ENCODE assay signal across 29 cellular contexts in genomic region chr19:30073152-30074000, GRCh38.
DNase-seq lines count a peak whose midpoint lies in the region; ATAC-seq and TF ChIP-seq lines count a peak whose summit lies in the region.
"Had no signal": no experiment of that assay in that cellular context is flagged by ENCODE, and none has a peak within 500 bp of the region (broad histone marks: within the 10 kb centered on the region; RNA-seq: fewer than 3 reads in every experiment).

No MANE protein-coding gene starts in this region.

- H3K27ac ChIP-seq in IMR-90 (ENCODE audit: insufficient read depth, low read length) (no peak overlapping the region), trophoblast cell (ENCODE audit: low read depth, low read length) (no peak overlapping the region)
- H3K27ac ChIP-seq: BLaER1, brain microvascular endothelial cell, PC-9, prostate gland, SJSA1, skin epidermis, vagina had no signal

- peak overlapping the region; percentile 21 for H2AFZ ChIP-seq in IMR-90 (replicated peaks; ENCODE audit: low read length, poor library complexity)
- no peak overlapping the region for H2AFZ ChIP-seq in trophoblast cell (ENCODE audit: insufficient read depth, low read length, poor library complexity)
- H2AFZ ChIP-seq: PC-9 had no signal

- H3K4me2 ChIP-seq in IMR-90 (ENCODE audit: low read depth, low read length) (no peak overlapping the region), trophoblast cell (ENCODE audit: low read length) (no peak overlapping the region)
- H3K4me2 ChIP-seq: BLaER1, PC-9 had no signal

- H2BK15ac ChIP-seq in IMR-90 (ENCODE audit: low read depth, low read length): no peak overlapping the region

- no peak overlapping the region for H2BK5ac ChIP-seq in IMR-90 (ENCODE audit: low read depth, low read length, poor library complexity, severe bottlenecking)
- no peak overlapping the region for H2BK5ac ChIP-seq in trophoblast cell (ENCODE audit: low read depth, low read length, poor library complexity)

- H3K23ac ChIP-seq in IMR-90 (ENCODE audit: low read depth, low read length): no peak overlapping the region
- no peak overlapping the region for H3K23ac ChIP-seq in trophoblast cell (ENCODE audit: low read length)

- H2BK120ac ChIP-seq in IMR-90 (ENCODE audit: low read depth, low read length) (no peak overlapping the region), trophoblast cell (ENCODE audit: insufficient read depth, low read length, poor library complexity) (no peak overlapping the region)

- H3K4me1 ChIP-seq in IMR-90 (ENCODE audit: control insufficient read depth, insufficient read depth, low read length) (no peaks in the 10 kb centered on the region), trophoblast cell (ENCODE audit: control insufficient read depth in 1 of 2, insufficient read depth in 2 of 2, low read length in 2 of 2) (no peaks in the 10 kb centered on the region)
- H3K4me1 ChIP-seq: Caco-2, SJSA1, vagina had no signal

- H3K9me1 ChIP-seq in IMR-90 (ENCODE audit: insufficient read depth, low read length): no peaks in the 10 kb centered on the region

- H4K91ac ChIP-seq in IMR-90 (ENCODE audit: insufficient read depth, low read depth, low read length) (no peak overlapping the region), trophoblast cell (ENCODE audit: low read depth, low read length) (no peak overlapping the region)

- WGBS in IMR-90 (ENCODE audit: extremely low coverage in 2 of 2, insufficient read length in 1 of 2), 2 experiments: 75% methylated on average over 9 of the region's 16 CpGs; no CpG with 5 or more reads in 1 of the 2 experiments
- WGBS in trophoblast cell (ENCODE audit: extremely low coverage, insufficient coverage, insufficient read length): no CpG with 5 or more reads among the region's 16 CpGs

- no peak overlapping the region for H3K14ac ChIP-seq in IMR-90 (replicated peaks; ENCODE audit: low read depth, low read length)
- H3K14ac ChIP-seq in trophoblast cell (ENCODE audit: low read length): no peak overlapping the region

- H3K36me3 ChIP-seq in IMR-90 (ENCODE audit: control insufficient read depth, insufficient read depth, low read length): no peaks in the 10 kb centered on the region
- H3K36me3 ChIP-seq in trophoblast cell (ENCODE audit: control insufficient read depth in 1 of 2, insufficient read depth in 2 of 2, low read length in 2 of 2): no peaks in the 10 kb centered on the region
- H3K36me3 ChIP-seq: BLaER1, brain microvascular endothelial cell, prostate gland, SJSA1, vagina had no signal

- DNase-seq in G401 (ENCODE audit: low spot score) (peak; percentile 7), IMR-90 (no peak), left ventricle myocardium superior (peak; percentile 39), trophoblast cell (no peak), NK-92 (lab: John Stamatoyannopoulos, UW; ENCODE audit: unreplicated experiment) (no peak)
- DNase-seq: activated CD4-positive, alpha-beta T cell treated with anti-CD3 and anti-CD28 coated beads for 4 hours; activated CD8-positive, alpha-beta memory T cell treated with anti-CD3 and anti-CD28 coated beads for 24 hours; activated naive CD4-positive, alpha-beta T cell; activated T-cell treated with anti-CD3 and anti-CD28 coated beads, Interleukin-2, amount 50 U/mL, for 24 hours; brain microvascular endothelial cell; effector CD8-positive, alpha-beta T cell; foreskin melanocyte; hippocampal formation; NCI-H1105 treated with DMSO at 0.1 percent for 48 hours; NCI-H2107; NCI-H510A; NK-92 treated with Interleukin-12 subunit alpha and Interleukin-12 subunit beta, amount 100 ng/mL, for 24 hours; PC-9; stimulated activated CD4-positive, alpha-beta T cell treated with anti-CD3 and anti-CD28 coated beads, Interleukin-1b, Interleukin-23, amount 100 ng/mL, for 48 hours; T-helper 1 cell had no signal

- no peak overlapping the region for H3K18ac ChIP-seq in IMR-90 (ENCODE audit: low read depth, low read length)
- H3K18ac ChIP-seq in trophoblast cell (ENCODE audit: low read length): no peak overlapping the region

- H4K8ac ChIP-seq in IMR-90 (ENCODE audit: low read depth in 2 of 2, low read length in 2 of 2): no peak overlapping the region
- no peak overlapping the region for H4K8ac ChIP-seq in trophoblast cell (ENCODE audit: low read depth, low read length)

- no peak for TF ChIP-seq CTCF in IMR-90 (conservative IDR thresholded peaks at IDR 0.05; ENCODE audit: low read depth, low read length)

- no peaks in the 10 kb centered on the region for H3K79me1 ChIP-seq in IMR-90 (ENCODE audit: low read depth in 1 of 2, low read length in 2 of 2)
- H3K79me1 ChIP-seq in trophoblast cell (ENCODE audit: low read length): no peaks in the 10 kb centered on the region

- no peak overlapping the region for H4K12ac ChIP-seq in trophoblast cell (ENCODE audit: low read depth, low read length)

- no peak overlapping the region for H4K5ac ChIP-seq in IMR-90 (ENCODE audit: low read depth, low read length)

- no peak for ATAC-seq in IMR-90 (ENCODE audit: low read depth)
- peak; percentile 69 for ATAC-seq in left ventricle myocardium superior
- no peak for ATAC-seq in HG03045 (IDR thresholded peaks at IDR 0.05; ENCODE audit: unreplicated experiment)
- no peak for ATAC-seq in GM18861 (IDR thresholded peaks at IDR 0.05; ENCODE audit: unreplicated experiment)
- no peak for ATAC-seq in GM21367 (IDR thresholded peaks at IDR 0.05; ENCODE audit: unreplicated experiment)

- POLR2A ChIA-PET in IMR-90 (lab: Charles Lee; ENCODE audit: unreplicated experiment): no interaction called here

- in situ Hi-C loops in G401 (cut with HindIII; ENCODE audit: low sequenced_read_pairs): no loop called here
- in situ Hi-C loops in IMR-90 (cut with MboI; ENCODE audit: low sequenced_read_pairs): no loop called here

- H2AK9ac ChIP-seq in IMR-90 (replicated peaks; ENCODE audit: low read depth, low read length, poor library complexity): no peak overlapping the region

- H3K9ac ChIP-seq in IMR-90 (ENCODE audit: low read depth, low read length): no peak overlapping the region
- H3K9ac ChIP-seq in trophoblast cell (ENCODE audit: low read length): no peak overlapping the region
- H3K9ac ChIP-seq: BLaER1 had no signal

- no peak for TF ChIP-seq RAD21 in IMR-90 (IDR thresholded peaks at IDR 0.05; ENCODE audit: low read length)

- H2AK5ac ChIP-seq in IMR-90 (ENCODE audit: low read depth, low read length): no peak overlapping the region
- no peak overlapping the region for H2AK5ac ChIP-seq in trophoblast cell (ENCODE audit: low read length)

- no peak overlapping the region for H2BK12ac ChIP-seq in trophoblast cell (ENCODE audit: low read length)

- TF ChIP-seq POLR2A in IMR-90 (IDR thresholded peaks at IDR 0.05; ENCODE audit: low read depth, low read length): no peak

- no peaks in the 10 kb centered on the region; the same call in 1 of the 2 replicates for H4K20me1 ChIP-seq in IMR-90 (ENCODE audit: insufficient read depth, low read length)
- H4K20me1 ChIP-seq: BLaER1 had no signal

- no peak overlapping the region for H3K4ac ChIP-seq in IMR-90 (ENCODE audit: low read depth, low read length)
- no peak overlapping the region for H3K4ac ChIP-seq in trophoblast cell (ENCODE audit: low read depth, low read length)

- H3K79me2 ChIP-seq in trophoblast cell (ENCODE audit: control insufficient read depth, insufficient read depth, low read length, poor library complexity): no peaks in the 10 kb centered on the region

- dilution Hi-C loops in IMR-90 (cut with HindIII; ENCODE audit: low sequenced_read_pairs, unreplicated experiment): no loop called here

- no peak overlapping the region for H3K4me3 ChIP-seq in IMR-90 (ENCODE audit: insufficient read depth, low read depth, low read length)
- H3K4me3 ChIP-seq in trophoblast cell (ENCODE audit: low read depth, low read length): peak overlapping the region; percentile 42
- H3K4me3 ChIP-seq: BLaER1, PC-9, prostate gland, SJSA1, skin epidermis, vagina had no signal

- H3K9me3 ChIP-seq in IMR-90 (ENCODE audit: control insufficient read depth, insufficient read depth, low read length): no peaks in the 10 kb centered on the region
- H3K9me3 ChIP-seq in trophoblast cell (ENCODE audit: insufficient read depth, low read depth, low read length): no peaks in the 10 kb centered on the region
- H3K9me3 ChIP-seq: BLaER1, Caco-2, prostate gland, SJSA1, vagina had no signal

- no peak overlapping the region for H3K56ac ChIP-seq in IMR-90 (ENCODE audit: extremely low read depth, insufficient read depth, low read length)

- CTCF ChIA-PET in IMR-90 (lab: Yijun Ruan, JAX): no interaction called here

- H3K27me3 ChIP-seq in IMR-90 (ENCODE audit: control insufficient read depth, insufficient read depth, low read length) (no peaks in the 10 kb centered on the region), trophoblast cell (ENCODE audit: insufficient read depth, low read length) (no peaks in the 10 kb centered on the region)
- H3K27me3 ChIP-seq: BLaER1, brain microvascular endothelial cell, vagina had no signal

- H2BK20ac ChIP-seq in IMR-90 (ENCODE audit: low read depth, low read length): no peak overlapping the region

- intact Hi-C loops in IMR-90 (cut with micrococcal nuclease) (no loop called here), left ventricle myocardium superior (cut with micrococcal nuclease) (no loop called here)

- BruUV-seq in IMR-90 (replicated peaks; lab: Mats Ljungman, UMichigan): no TSS peak

TF ChIP-seq in IMR-90, 13 proteins besides CTCF, POLR2A, EP300 and RAD21 (continues in another document):
- no peak for TF ChIP-seq SMC3 (IDR thresholded peaks at IDR 0.05; ENCODE audit: low read depth, low read length)
- no peak for TF ChIP-seq MAZ (IDR thresholded peaks at IDR 0.05; ENCODE audit: borderline replicate concordance, low read depth, low read length)
- TF ChIP-seq ELK1 (IDR thresholded peaks at IDR 0.05; ENCODE audit: borderline replicate concordance, low read depth, low read length): no peak
- TF ChIP-seq USF2 (IDR thresholded peaks at IDR 0.05; ENCODE audit: low read depth, low read length): no peak
- TF ChIP-seq MAFK (IDR thresholded peaks at IDR 0.05; ENCODE audit: low read depth, low read length): no peak
- no peak for TF ChIP-seq NFE2L2 (IDR thresholded peaks at IDR 0.05; ENCODE audit: low read depth, low read length)

Comparison
In these comparisons a context has a peak if more than half of its experiments do, and no peak if none do; other contexts are left out.
1. DNase-seq: peak in G401 (single experiment) and left ventricle myocardium superior (single experiment); none in IMR-90 (single experiment), trophoblast cell (0 of 2) and NK-92 (single experiment).